In genomic region chr7:2670720-2671391, GRCh38 we compare ENCODE assay signal across 8 cellular contexts. TPM values are rescaled to one million over a fixed set of nuclear protein-coding genes. Genes with fewer than 3 reads are reported as not detected.
DNase-seq lines count a peak whose midpoint lies in the region; ATAC-seq and TF ChIP-seq lines count a peak whose summit lies in the region.

No MANE protein-coding gene starts in this region.

- no peaks in the 10 kb centered on the region for H3K36me3 ChIP-seq in hepatocyte (replicated peaks; ENCODE audit: insufficient read depth, low read depth)

- WGBS in hepatocyte (ENCODE audit: low lambda C conversion rate, missing lambda C conversion rate), result 32% methylated on average over 24 of the region's 25 CpGs

- H3K4me1 ChIP-seq in hepatocyte (ENCODE audit: insufficient read depth), result no peaks in the 10 kb centered on the region

- DNase-seq in AML-193 (lab: John Stamatoyannopoulos, UW), result peak; percentile 40 to 44
- peak; percentile 30 for DNase-seq in NCI-H128 (lab: John Stamatoyannopoulos, UW; ENCODE audit: unreplicated experiment)
- DNase-seq in T-helper 22 cell (ENCODE audit: low read depth), result peak; percentile 20
- DNase-seq in anterior cingulate cortex (lab: John Stamatoyannopoulos, UW), result peak in 42 of 58 donors; percentile 9 to 72 (median 38)
- DNase-seq in hepatocyte (ENCODE audit: low spot score), result peak; percentile 87
- DNase-seq in stimulated activated CD4-positive, alpha-beta T cell treated with anti-CD3 and anti-CD28 coated beads, Interleukin-15, amount 100 ng/mL, for 24 hours, result peak; percentile 84

- H4K20me1 ChIP-seq in hepatocyte (ENCODE audit: insufficient read depth, poor library complexity, severe bottlenecking), result no peaks in the 10 kb centered on the region

- H3K4me2 ChIP-seq in hepatocyte, result no peak overlapping the region

- H3K4me3 ChIP-seq in hepatocyte, result no peak overlapping the region

- H3K9me3 ChIP-seq in hepatocyte (ENCODE audit: low read depth), result no peaks in the 10 kb centered on the region

- no peaks in the 10 kb centered on the region for H3K27me3 ChIP-seq in hepatocyte

- H3K79me2 ChIP-seq in hepatocyte, result no peaks in the 10 kb centered on the region

- H3K27ac ChIP-seq in hepatocyte, result no peak overlapping the region

- no peak overlapping the region for H2AFZ ChIP-seq in hepatocyte

- peak; percentile 62 for ATAC-seq in GM19395 (IDR thresholded peaks at IDR 0.05; ENCODE audit: unreplicated experiment)
- no peak for ATAC-seq in GM18858 (IDR thresholded peaks at IDR 0.05; ENCODE audit: unreplicated experiment)

- no peaks in the 10 kb centered on the region for H3K9me2 ChIP-seq in hepatocyte (replicated peaks; ENCODE audit: insufficient read depth)

- peak; percentile 76 for TF ChIP-seq CTCF in hepatocyte (IDR thresholded peaks at IDR 0.05; ENCODE audit: poor library complexity)

RNA-seq across cellular contexts. Expression of gene AMZ1, which starts 17.1 kb away (rescaled TPM):
- not detected in 2 replicates for total RNA-seq in hepatocyte
- 1.4 TPM in 1 of 2 replicates, not detected in the other for polyA plus RNA-seq in hepatocyte

RNA-seq across cellular contexts. Expression of gene TTYH3, which starts 39.1 kb away (rescaled TPM):
- total RNA-seq in hepatocyte, result 35.8 and 46.3 TPM in 2 replicates
- polyA plus RNA-seq in hepatocyte, result 101 and 108 TPM in 2 replicates

Comparison
In these comparisons a context has a peak if more than half of its experiments do, and no peak if none do; other contexts are left out.
1. DNase-seq: peak in every context shown above with its lines; median percentile 87 in hepatocyte; 84 in stimulated activated CD4-positive, alpha-beta T cell treated with anti-CD3 and anti-CD28 coated beads, Interleukin-15, amount 100 ng/mL, for 24 hours; 42 in AML-193; 38 in anterior cingulate cortex; 30 in NCI-H128; 20 in T-helper 22 cell.